ENCODE assay signal across 1 cellular context in the genomic region with DNA sequence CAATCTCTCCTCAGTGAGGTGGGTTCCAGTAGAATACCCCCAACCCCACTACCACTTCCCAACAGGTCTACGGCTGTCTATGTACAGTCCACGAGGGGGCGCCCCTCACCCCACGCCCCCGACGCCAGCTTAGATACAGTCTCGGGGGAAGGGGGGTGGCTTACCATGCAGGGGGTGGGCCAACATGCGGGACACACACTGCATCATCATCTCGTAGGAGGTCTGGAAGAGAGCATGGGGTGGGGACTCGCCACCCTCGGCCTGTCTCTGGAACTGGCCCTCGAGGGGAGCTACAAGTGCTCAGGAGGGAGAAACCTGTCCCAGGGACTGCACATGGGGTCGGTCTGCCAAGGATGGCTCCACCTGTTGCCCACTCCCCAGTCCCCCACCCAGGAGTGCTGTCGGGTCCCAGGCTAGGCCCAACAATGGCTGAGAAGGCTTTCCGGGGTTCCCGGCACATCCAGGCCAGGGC.
TF ChIP-seq lines count a peak whose summit lies in the region.

No MANE protein-coding gene starts in this region.

TF ChIP-seq in HEK293T, 16 proteins besides CTCF, POLR2A, EP300 and RAD21 (continued from another document):
- TF ChIP-seq, protein P1, sequence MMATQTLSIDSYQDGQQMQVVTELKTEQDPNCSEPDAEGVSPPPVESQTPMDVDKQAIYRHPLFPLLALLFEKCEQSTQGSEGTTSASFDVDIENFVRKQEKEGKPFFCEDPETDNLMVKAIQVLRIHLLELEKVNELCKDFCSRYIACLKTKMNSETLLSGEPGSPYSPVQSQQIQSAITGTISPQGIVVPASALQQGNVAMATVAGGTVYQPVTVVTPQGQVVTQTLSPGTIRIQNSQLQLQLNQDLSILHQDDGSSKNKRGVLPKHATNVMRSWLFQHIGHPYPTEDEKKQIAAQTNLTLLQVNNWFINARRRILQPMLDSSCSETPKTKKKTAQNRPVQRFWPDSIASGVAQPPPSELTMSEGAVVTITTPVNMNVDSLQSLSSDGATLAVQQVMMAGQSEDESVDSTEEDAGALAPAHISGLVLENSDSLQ (IDR thresholded peaks at IDR 0.05) = no peak
- no peak for TF ChIP-seq LEF1 (IDR thresholded peaks at IDR 0.05; ENCODE audit: borderline replicate concordance)
- no peak for TF ChIP-seq ZNF384 (IDR thresholded peaks at IDR 0.05)
- no peak for TF ChIP-seq CTBP1 (IDR thresholded peaks at IDR 0.05; ENCODE audit: borderline replicate concordance)
- no peak for TF ChIP-seq HDGF (IDR thresholded peaks at IDR 0.05; ENCODE audit: borderline replicate concordance)
TF ChIP-seq in HEK293T: peak in this region for 0.
